In genomic region chr9:2621678-2622360, GRCh38 we compare ENCODE assay signal across 8 cellular contexts. TPM values are rescaled to one million over a fixed set of nuclear protein-coding genes. Genes with fewer than 3 reads are reported as not detected.
DNase-seq lines count a peak whose midpoint lies in the region; ATAC-seq and TF ChIP-seq lines count a peak whose summit lies in the region.

VLDLR (plus strand) TSS chr9:2621787; CDS start chr9:2622190, 403 bp downstream.

- peaks cover 6% of the 10 kb centered on the region for H3K27me3 ChIP-seq in endodermal cell (ENCODE audit: control insufficient read depth, insufficient read depth, low read length, poor library complexity, severe bottlenecking)
- H3K27me3 ChIP-seq in mesendoderm (ENCODE audit: insufficient read depth, low read length, poor library complexity) = no peaks in the 10 kb centered on the region

- 0% methylated on average over 3 to 63 of the region's 71 CpGs for WGBS in endodermal cell (ENCODE audit: insufficient coverage in 1 of 2, insufficient read length in 1 of 2), 2 experiments
- WGBS in mesendoderm (ENCODE audit: extremely low coverage, insufficient coverage, low lambda C conversion rate) = no CpG with 5 or more reads among the region's 71 CpGs

- peak within 1 kb of the TSS; percentile 29 for H3K4ac ChIP-seq in mesendoderm (ENCODE audit: low read depth, low read length)

- H3K36me3 Mint-ChIP-seq in endodermal cell (ENCODE audit: low read depth) = peaks cover 4% of the 10 kb centered on the region
- H3K36me3 Mint-ChIP-seq in stimulated activated naive CD8-positive, alpha-beta T cell treated with anti-CD3 and anti-CD28 coated beads, Interleukin-15, Interleukin-2, amounts not matched to agents 100 ng/mL and 50 ng/mL, for 24 hours (ENCODE audit: low read depth) = no peaks in the 10 kb centered on the region

- H2BK120ac ChIP-seq in mesendoderm (ENCODE audit: low read depth, low read length) = peak within 1 kb of the TSS; percentile 51

- H3K9me3 Mint-ChIP-seq in endodermal cell = no peaks in the 10 kb centered on the region
- no peaks in the 10 kb centered on the region for H3K9me3 Mint-ChIP-seq in stimulated activated naive CD8-positive, alpha-beta T cell treated with anti-CD3 and anti-CD28 coated beads, Interleukin-15, Interleukin-2, amounts not matched to agents 100 ng/mL and 50 ng/mL, for 24 hours

- no peak within 1 kb of the TSS for H4K8ac ChIP-seq in mesendoderm (ENCODE audit: low read depth, low read length)

- H3K27me3 Mint-ChIP-seq in endodermal cell (ENCODE audit: insufficient read depth) = peaks cover 48% of the 10 kb centered on the region
- peaks cover 68% of the 10 kb centered on the region for H3K27me3 Mint-ChIP-seq in stimulated activated naive CD8-positive, alpha-beta T cell treated with anti-CD3 and anti-CD28 coated beads, Interleukin-15, Interleukin-2, amounts not matched to agents 100 ng/mL and 50 ng/mL, for 24 hours

- peak within 1 kb of the TSS; percentile 60 for H3K18ac ChIP-seq in mesendoderm (ENCODE audit: low read length)

- H2AK5ac ChIP-seq in mesendoderm (ENCODE audit: low read length) = no peak within 1 kb of the TSS

- peak within 1 kb of the TSS; percentile 24 for H3K23ac ChIP-seq in mesendoderm (ENCODE audit: low read length)

- peak within 1 kb of the TSS; percentile 95 for H3K4me2 ChIP-seq in mesendoderm (ENCODE audit: low read length)

- H3K27ac ChIP-seq in endodermal cell (ENCODE audit: low read depth, low read length) = peak within 1 kb of the TSS; percentile 9
- peak within 1 kb of the TSS; percentile 85 for H3K27ac ChIP-seq in mesendoderm (ENCODE audit: low read depth, low read length)

- no peak within 1 kb of the TSS for H2BK15ac ChIP-seq in mesendoderm (replicated peaks; ENCODE audit: low read depth)

- peaks cover 12% of the 10 kb centered on the region for H3K36me3 ChIP-seq in endodermal cell (ENCODE audit: control insufficient read depth, insufficient read depth, low read length)
- no peaks in the 10 kb centered on the region for H3K36me3 ChIP-seq in mesendoderm (ENCODE audit: control insufficient read depth, insufficient read depth, low read length)

- peaks cover 52% of the 10 kb centered on the region for H3K79me2 ChIP-seq in mesendoderm (ENCODE audit: control insufficient read depth, insufficient read depth, low read length)

- H3K4me3 ChIP-seq in endodermal cell (ENCODE audit: low read length) (peak within 1 kb of the TSS; percentile 87), mesendoderm (ENCODE audit: low read length) (peak within 1 kb of the TSS; percentile 79)

- TF ChIP-seq CTCF in endodermal cell (conservative IDR thresholded peaks at IDR 0.05) = no peak

- DNase-seq in GDM1 (lab: John Stamatoyannopoulos, UW) = peak; percentile 41
- DNase-seq in M059J (ENCODE audit: low read depth) = peak; percentile 56
- peak; percentile 31 for DNase-seq in activated CD4-positive, CD25-positive, alpha-beta regulatory T cell treated with anti-CD3 and anti-CD28 coated beads, Interleukin-2, amount 50 U/mL, for 72 hours
- peak; percentile 87 for DNase-seq in endodermal cell
- peak; percentile 76 for DNase-seq in mesendoderm
- no peak for DNase-seq in NCI-H226

- peaks cover 35% of the 10 kb centered on the region for H3K4me1 Mint-ChIP-seq in endodermal cell
- H3K4me1 Mint-ChIP-seq in stimulated activated naive CD8-positive, alpha-beta T cell treated with anti-CD3 and anti-CD28 coated beads, Interleukin-15, Interleukin-2, amounts not matched to agents 100 ng/mL and 50 ng/mL, for 24 hours (ENCODE audit: low read depth) = peaks cover 9% of the 10 kb centered on the region

- no peaks in the 10 kb centered on the region for H3K9me3 ChIP-seq in endodermal cell (ENCODE audit: control insufficient read depth, low read length)

- H4K5ac ChIP-seq in mesendoderm (ENCODE audit: low read length) = no peak within 1 kb of the TSS

- peak; percentile 27 for ATAC-seq in GM21786 (IDR thresholded peaks at IDR 0.05; ENCODE audit: unreplicated experiment)

- H3K4me1 ChIP-seq in endodermal cell (ENCODE audit: control insufficient read depth, insufficient read depth, low read length) (peaks cover 15% of the 10 kb centered on the region), mesendoderm (ENCODE audit: control insufficient read depth, low read depth, low read length) (peaks cover 18% of the 10 kb centered on the region)

- peak within 1 kb of the TSS; percentile 83 for H3K4me3 Mint-ChIP-seq in endodermal cell
- H3K4me3 Mint-ChIP-seq in stimulated activated naive CD8-positive, alpha-beta T cell treated with anti-CD3 and anti-CD28 coated beads, Interleukin-15, Interleukin-2, amounts not matched to agents 100 ng/mL and 50 ng/mL, for 24 hours = peak within 1 kb of the TSS; percentile 88

- H3K79me1 ChIP-seq in mesendoderm (ENCODE audit: low read length) = peaks cover 18% of the 10 kb centered on the region

- no peak within 1 kb of the TSS for H2BK5ac ChIP-seq in mesendoderm (ENCODE audit: low read length)

- peak within 1 kb of the TSS; percentile 90 for H3K27ac Mint-ChIP-seq in endodermal cell
- H3K27ac Mint-ChIP-seq in stimulated activated naive CD8-positive, alpha-beta T cell treated with anti-CD3 and anti-CD28 coated beads, Interleukin-15, Interleukin-2, amounts not matched to agents 100 ng/mL and 50 ng/mL, for 24 hours = peak within 1 kb of the TSS; percentile 89

- peak within 1 kb of the TSS; percentile 90 for H3K56ac ChIP-seq in mesendoderm (ENCODE audit: low read length)

- H3K9ac ChIP-seq in endodermal cell (ENCODE audit: extremely low read depth, low read length, poor library complexity, severe bottlenecking) = peak within 1 kb of the TSS; percentile 85
- peak within 1 kb of the TSS; percentile 89 for H3K9ac ChIP-seq in mesendoderm (ENCODE audit: low read length)

RNA-seq across cellular contexts. Expression of gene VLDLR, which starts in this region (rescaled TPM):
- total RNA-seq in M059J (2014; rRNA removed; shearing (Covaris generic)) = 9.2 and 16.1 TPM in 2 replicates
- total RNA-seq in endodermal cell = 10 to 100 TPM; 29.5 to 38.7 TPM
- polyA plus RNA-seq in endodermal cell (2013, experiment 1 of 2) = 22.2 TPM
- 19.4 TPM for polyA plus RNA-seq in endodermal cell (2013, experiment 2 of 2)
- 16.6 TPM for polyA plus RNA-seq in mesendoderm (2013, experiment 1 of 2)
- polyA plus RNA-seq in mesendoderm (2013, experiment 2 of 2) = 17.2 TPM
